Comparison of ENCODE assay signal across 16 cellular contexts in genomic region chr2:33136570-33136969, GRCh38.
A peak's percentile ranks its signal among the peaks of the same experiment; 100 is the strongest.
DNase-seq lines count a peak whose midpoint lies in the region; ATAC-seq, FAIRE-seq and TF ChIP-seq lines count a peak whose summit lies in the region.
"Had no signal": no experiment of that assay in that cellular context is flagged by ENCODE, and none has a peak within 500 bp of the region (broad histone marks: within the 10 kb centered on the region; RNA-seq: fewer than 3 reads in every experiment).

No MANE protein-coding gene starts in this region.

- H2BK120ac ChIP-seq in mesenchymal stem cell (ENCODE audit: low read depth, low read length) = no peak overlapping the region

- 79 to 83% methylated on average over 1 of the region's 1 CpG for WGBS in heart right ventricle, 2 donors
- WGBS in mesenchymal stem cell = no CpG with 5 or more reads among the region's 1 CpG
- 69% methylated on average over 1 of the region's 1 CpG for WGBS in urinary bladder
- 77 to 83% methylated on average over 1 of the region's 1 CpG for WGBS in pancreas, 2 donors

- H2BK15ac ChIP-seq in mesenchymal stem cell (ENCODE audit: low read depth, poor library complexity, severe bottlenecking) = no peak overlapping the region

- H3K18ac ChIP-seq in mesenchymal stem cell (ENCODE audit: low read depth in 1 of 2, low read length in 2 of 2) = no peak overlapping the region

- no peak overlapping the region for H3K4me2 ChIP-seq in mesenchymal stem cell (ENCODE audit: low read length, poor library complexity, severe bottlenecking)
- H3K4me2 ChIP-seq: A549 had no signal

- H3K27ac Mint-ChIP-seq in brain = peak overlapping the region in 3 of 5 experiments; percentile 10 to 95 (median 82)
- H3K27ac Mint-ChIP-seq: activated naive CD8-positive, alpha-beta T cell treated with anti-CD3 and anti-CD28 coated beads, Interleukin-2, amount 50 U/mL, for 24 hours; naive B cell had no signal

- no peaks in the 10 kb centered on the region for H3K36me3 Mint-ChIP-seq in brain
- H3K36me3 Mint-ChIP-seq: naive B cell had no signal

- peaks cover 7 to 88% (median 48%) of the 10 kb centered on the region in 9 donors for H3K4me1 ChIP-seq in heart right ventricle
- peaks cover 6% of the 10 kb centered on the region for H3K4me1 ChIP-seq in mesenchymal stem cell (ENCODE audit: control insufficient read depth, insufficient read depth, low read depth, low read length)
- no peaks in the 10 kb centered on the region for H3K4me1 ChIP-seq in urinary bladder (ENCODE audit: insufficient read depth)
- H3K4me1 ChIP-seq in pancreas = no peaks in the 10 kb centered on the region
- H3K4me1 ChIP-seq: Caco-2, thyroid gland had no signal

- H3K4me3 Mint-ChIP-seq in brain = peak overlapping the region in 3 of 5 experiments; percentile 55 to 91 (median 83)
- H3K4me3 Mint-ChIP-seq: activated naive CD8-positive, alpha-beta T cell treated with anti-CD3 and anti-CD28 coated beads, Interleukin-2, amount 50 U/mL, for 24 hours; naive B cell had no signal

- intact Hi-C loops in heart right ventricle (cut with DNase I) = loop anchor here in 1 of 10 donors (10.0 kb wide), 1 partner anchor 138 kb away; no protein-coding TSS in a partner anchor
- intact Hi-C loops in Right ventricle myocardium superior (cut with DNase I) = no loop called here
- intact Hi-C loops in pancreas (cut with DNase I) = no loop called here

- peaks cover 0 to 3% (median 0%) of the 10 kb centered on the region in 5 experiments for H3K9me3 Mint-ChIP-seq in brain
- H3K9me3 Mint-ChIP-seq: activated naive CD8-positive, alpha-beta T cell treated with anti-CD3 and anti-CD28 coated beads, Interleukin-2, amount 50 U/mL, for 24 hours had no signal

- peak overlapping the region; percentile 87 for H3K9ac ChIP-seq in mesenchymal stem cell (ENCODE audit: low read length)

- H3K27me3 ChIP-seq in heart right ventricle = no peaks in the 10 kb centered on the region
- no peaks in the 10 kb centered on the region for H3K27me3 ChIP-seq in mesenchymal stem cell (ENCODE audit: control insufficient read depth in 1 of 2, insufficient read depth in 1 of 2, low read length in 2 of 2)
- H3K27me3 ChIP-seq in pancreas = no peaks in the 10 kb centered on the region
- H3K27me3 ChIP-seq: thyroid gland had no signal

- no peak for TF ChIP-seq CTCF in heart right ventricle (IDR thresholded peaks at IDR 0.05)
- TF ChIP-seq CTCF in brain (conservative IDR thresholded peaks at IDR 0.05) = no peak
- no peak for TF ChIP-seq CTCF in pancreas (IDR thresholded peaks at IDR 0.05)

- DNase-seq in heart right ventricle (no peak), Right ventricle myocardium superior (no peak), mesenchymal stem cell (no peak), NCI-H2081 treated with DMSO at 0.1 percent for 48 hours (lab: John Stamatoyannopoulos, UW) (no peak), pancreas (no peak)
- DNase-seq: activated CD4-positive, alpha-beta T cell treated with anti-CD3 and anti-CD28 coated beads for 1 hour; activated naive CD8-positive, alpha-beta T cell treated with anti-CD3 and anti-CD28 coated beads, Interleukin-2, amount 50 U/mL, for 24 hours; activated T-cell treated with anti-CD3 and anti-CD28 coated beads for 4 hours; Caco-2; naive B cell; NCI-H2081 had no signal

- no peak overlapping the region for H3K4ac ChIP-seq in mesenchymal stem cell (ENCODE audit: low read depth in 1 of 2, low read length in 2 of 2)

- H2AFZ ChIP-seq in mesenchymal stem cell (ENCODE audit: low read depth, low read length) = no peak overlapping the region

- no peak overlapping the region for H3K23ac ChIP-seq in mesenchymal stem cell (ENCODE audit: low read length in 2 of 2)

- H3K79me1 ChIP-seq in mesenchymal stem cell (replicated peaks; ENCODE audit: low read length, poor library complexity, severe bottlenecking) = no peaks in the 10 kb centered on the region

- no peak for FAIRE-seq in pancreas (lab: Jason Lieb, UNC)
- FAIRE-seq: A549 had no signal

- H3K9me3 ChIP-seq in heart right ventricle (no peaks in the 10 kb centered on the region), mesenchymal stem cell (ENCODE audit: control insufficient read depth, low read length) (no peaks in the 10 kb centered on the region), pancreas (no peaks in the 10 kb centered on the region)
- H3K9me3 ChIP-seq: A549, Caco-2, thyroid gland had no signal

- H3K27ac ChIP-seq in heart right ventricle (peak overlapping the region in 9 of 10 donors; percentile 22 to 90 (median 82)), mesenchymal stem cell (ENCODE audit: low read length, poor library complexity, severe bottlenecking) (no peak overlapping the region), urinary bladder (ENCODE audit: low read depth) (peak overlapping the region; percentile 70), pancreas (no peak overlapping the region)
- H3K27ac ChIP-seq: A549, thyroid gland had no signal

- no peak overlapping the region for H4K8ac ChIP-seq in mesenchymal stem cell (ENCODE audit: low read length)

- no peak overlapping the region for H2BK5ac ChIP-seq in mesenchymal stem cell (ENCODE audit: low read depth, low read length, poor library complexity, severe bottlenecking)

- no peak overlapping the region for H3K14ac ChIP-seq in mesenchymal stem cell (ENCODE audit: low read length in 2 of 2)

- ATAC-seq in heart right ventricle (no peak), Right ventricle myocardium superior (ENCODE audit: poor library complexity) (no peak), HG02798 (IDR thresholded peaks at IDR 0.05; ENCODE audit: poor library complexity, unreplicated experiment) (no peak), pancreas (no peak)
- ATAC-seq: A549; activated naive CD8-positive, alpha-beta T cell treated with anti-CD3 and anti-CD28 coated beads, Interleukin-2, amount 50 U/mL, for 24 hours had no signal

- H3K36me3 ChIP-seq in heart right ventricle (no peaks in the 10 kb centered on the region), mesenchymal stem cell (ENCODE audit: control insufficient read depth in 1 of 2, insufficient read depth in 2 of 2, low read depth in 1 of 2, low read length in 2 of 2) (no peaks in the 10 kb centered on the region), urinary bladder (ENCODE audit: insufficient read depth) (no peaks in the 10 kb centered on the region), pancreas (no peaks in the 10 kb centered on the region)
- H3K36me3 ChIP-seq: thyroid gland had no signal

- H4K91ac ChIP-seq in mesenchymal stem cell (ENCODE audit: low read length) = no peak overlapping the region

- H2BK12ac ChIP-seq in mesenchymal stem cell (ENCODE audit: low read length in 2 of 2) = no peak overlapping the region

- H3K4me3 ChIP-seq in heart right ventricle = peak overlapping the region in 8 of 10 donors; percentile 13 to 54 (median 45)
- H3K4me3 ChIP-seq in mesenchymal stem cell (ENCODE audit: insufficient read depth in 1 of 2, low read depth in 1 of 2, low read length in 2 of 2) = peak overlapping the region in 1 of 2 experiments; percentile 82
- no peak overlapping the region for H3K4me3 ChIP-seq in urinary bladder (ENCODE audit: low read depth, low read length)
- no peak overlapping the region for H3K4me3 ChIP-seq in pancreas
- H3K4me3 ChIP-seq: A549, thyroid gland had no signal

- peaks cover 66% of the 10 kb centered on the region for H3K4me1 Mint-ChIP-seq in brain
- H3K4me1 Mint-ChIP-seq: activated naive CD8-positive, alpha-beta T cell treated with anti-CD3 and anti-CD28 coated beads, Interleukin-2, amount 50 U/mL, for 24 hours; naive B cell had no signal

- H3K27me3 Mint-ChIP-seq in brain = no peaks in the 10 kb centered on the region

- H2AK5ac ChIP-seq in mesenchymal stem cell (ENCODE audit: low read length, severe bottlenecking) = no peak overlapping the region

Comparison
In these comparisons a context has a peak if more than half of its experiments do, and no peak if none do; other contexts are left out.
1. H3K27ac ChIP-seq: peak in heart right ventricle (9 of 10) and urinary bladder (single experiment); none in mesenchymal stem cell (single experiment) and pancreas (0 of 4).
2. H3K4me3 ChIP-seq: peak in heart right ventricle (8 of 10); none in urinary bladder (single experiment) and pancreas (0 of 4).